Comparison of ENCODE assay signal across 8 cellular contexts in the genomic region with DNA sequence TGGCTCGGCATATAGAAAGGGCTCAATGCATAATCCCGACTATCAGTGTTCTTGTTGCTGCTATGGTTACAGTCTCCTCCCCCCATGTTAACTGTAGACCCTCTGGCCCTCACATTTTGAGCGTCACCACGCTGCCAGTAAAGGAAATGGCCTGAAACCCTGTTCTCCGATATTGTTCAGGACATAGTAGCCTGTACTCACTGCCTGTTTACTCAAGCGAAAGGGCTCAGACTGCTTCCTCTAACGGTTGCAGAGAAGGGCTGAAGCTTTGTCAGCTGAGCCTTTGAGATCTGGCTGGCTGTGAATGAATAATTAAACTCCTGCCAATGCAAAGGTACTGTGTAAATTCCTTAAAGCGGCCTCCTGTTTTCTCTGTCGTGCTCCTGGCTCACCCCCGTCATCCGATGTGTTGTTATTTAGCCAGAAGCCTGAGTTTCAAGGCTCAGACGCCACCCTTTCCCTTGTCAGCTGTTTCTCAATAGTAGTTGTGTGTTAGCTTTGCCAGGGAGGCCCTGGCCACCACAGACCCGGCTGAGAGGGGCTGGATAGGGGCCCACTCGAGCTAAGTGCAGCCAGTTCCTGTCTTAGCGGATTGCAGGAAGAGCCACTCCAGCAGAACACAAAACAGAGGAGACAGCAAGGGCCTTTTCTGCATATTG. TPM values are rescaled to one million over a fixed set of nuclear protein-coding genes. Genes with fewer than 3 reads are reported as not detected.
DNase-seq lines count a peak whose midpoint lies in the region; ATAC-seq, FAIRE-seq and TF ChIP-seq lines count a peak whose summit lies in the region.

No MANE protein-coding gene starts in this region.

- no peaks in the 10 kb centered on the region for H3K27me3 ChIP-seq in small intestine (ENCODE audit: control insufficient read depth in 2 of 2, insufficient read depth in 2 of 2, low read length in 2 of 2)

- intact Hi-C loops in activated CD8-positive, alpha-beta T cell treated with anti-CD3 and anti-CD28 coated beads for 36 hours (cut with micrococcal nuclease), result no loop called here

- CTCF ChIA-PET in activated CD8-positive, alpha-beta T cell treated with anti-CD3 and anti-CD28 coated beads for 36 hours (lab: Charles Lee), result no interaction called here

- H3K4me3 ChIP-seq in small intestine (ENCODE audit: low read depth in 1 of 2, low read length in 2 of 2), result no peak overlapping the region

- POLR2A ChIA-PET in naive thymus-derived CD8-positive, alpha-beta T cell (lab: Charles Lee), result no interaction called here
- POLR2A ChIA-PET in activated CD8-positive, alpha-beta T cell treated with anti-CD3 and anti-CD28 coated beads for 36 hours (lab: Charles Lee), result no interaction called here

- H3K27me3 Mint-ChIP-seq in naive thymus-derived CD8-positive, alpha-beta T cell, result peaks cover 0 to 16% (median 8%) of the 10 kb centered on the region in 5 donors
- H3K27me3 Mint-ChIP-seq in activated CD8-positive, alpha-beta T cell treated with anti-CD3 and anti-CD28 coated beads for 36 hours, result peaks cover 4% of the 10 kb centered on the region

- WGBS in small intestine, 3 donors, result 15 to 26% (median 18%) methylated on average over 15 of the region's 15 CpGs

- peak; percentile 5 for FAIRE-seq in islet of Langerhans (lab: Jason Lieb, UNC)
- FAIRE-seq in small intestine (lab: Jason Lieb, UNC), result no peak

- H3K36me3 Mint-ChIP-seq in naive thymus-derived CD8-positive, alpha-beta T cell, result peaks cover 0 to 2% (median 0%) of the 10 kb centered on the region in 3 donors
- H3K36me3 Mint-ChIP-seq in activated CD8-positive, alpha-beta T cell treated with anti-CD3 and anti-CD28 coated beads for 36 hours (ENCODE audit: low read depth), result no peaks in the 10 kb centered on the region

- no peak for TF ChIP-seq CTCF in activated CD8-positive, alpha-beta T cell treated with anti-CD3 and anti-CD28 coated beads for 36 hours (IDR thresholded peaks at IDR 0.05)

- peak overlapping the region in 1 of 10 donors; percentile 67 for H3K4me3 Mint-ChIP-seq in naive thymus-derived CD8-positive, alpha-beta T cell
- H3K4me3 Mint-ChIP-seq in activated CD8-positive, alpha-beta T cell treated with anti-CD3 and anti-CD28 coated beads for 36 hours, result no peak overlapping the region

- H3K36me3 ChIP-seq in small intestine (ENCODE audit: control insufficient read depth in 2 of 2, insufficient read depth in 2 of 2, low read length in 2 of 2), result no peaks in the 10 kb centered on the region

- H3K9me3 ChIP-seq in small intestine (ENCODE audit: control insufficient read depth, low read depth), result no peaks in the 10 kb centered on the region

- peaks cover 0 to 2% of the 10 kb centered on the region in 2 donors for H3K4me1 ChIP-seq in small intestine (ENCODE audit: control insufficient read depth in 2 of 2, insufficient read depth in 1 of 2, low read depth in 1 of 2, low read length in 1 of 2)

- H3K9me3 Mint-ChIP-seq in naive thymus-derived CD8-positive, alpha-beta T cell, result peaks cover 0 to 4% (median 0%) of the 10 kb centered on the region in 9 donors
- H3K9me3 Mint-ChIP-seq in activated CD8-positive, alpha-beta T cell treated with anti-CD3 and anti-CD28 coated beads for 36 hours, result peaks cover under 1% of the 10 kb centered on the region

- H3K4me1 Mint-ChIP-seq in naive thymus-derived CD8-positive, alpha-beta T cell, result peaks cover 0 to 9% (median 1%) of the 10 kb centered on the region in 4 donors
- H3K4me1 Mint-ChIP-seq in activated CD8-positive, alpha-beta T cell treated with anti-CD3 and anti-CD28 coated beads for 36 hours (ENCODE audit: low read depth), result no peaks in the 10 kb centered on the region

- H3K27ac Mint-ChIP-seq in naive thymus-derived CD8-positive, alpha-beta T cell, result no peak overlapping the region
- no peak overlapping the region for H3K27ac Mint-ChIP-seq in activated CD8-positive, alpha-beta T cell treated with anti-CD3 and anti-CD28 coated beads for 36 hours

- peak overlapping the region; percentile 16 to 81 for H3K27ac ChIP-seq in small intestine (ENCODE audit: low read depth in 1 of 2, low read length in 1 of 2)

- DNase-seq in GM03348 (ENCODE audit: low spot score) (peak; percentile 9), KG1 (lab: John Stamatoyannopoulos, UW) (peak; percentile 58), anterior cingulate cortex (lab: John Stamatoyannopoulos, UW) (peak in 54 of 58 donors; percentile 25 to 88 (median 64)), small intestine (peak; percentile 31)
- no peak for DNase-seq in naive thymus-derived CD8-positive, alpha-beta T cell
- DNase-seq in activated CD8-positive, alpha-beta T cell treated with anti-CD3 and anti-CD28 coated beads for 36 hours, result no peak

- no peak for ATAC-seq in naive thymus-derived CD8-positive, alpha-beta T cell
- no peak for ATAC-seq in activated CD8-positive, alpha-beta T cell treated with anti-CD3 and anti-CD28 coated beads for 36 hours
- no peak for ATAC-seq in SK-N-SH treated with all-trans-retinoic acid at 6 μM for 48 hours

TF ChIP-seq in SK-N-SH treated with all-trans-retinoic acid at 6 μM for 48 hours, 23 proteins besides CTCF, POLR2A, EP300 and RAD21:
- TF ChIP-seq OSR1 (CRISPR knock-in tag; IDR thresholded peaks at IDR 0.05) (no peak), ZFP30 (CRISPR knock-in tag; IDR thresholded peaks at IDR 0.05) (no peak), CSDC2 (CRISPR knock-in tag; IDR thresholded peaks at IDR 0.05) (no peak), ZFP3 (CRISPR knock-in tag; IDR thresholded peaks at IDR 0.05) (no peak), TCF4 (CRISPR knock-in tag; IDR thresholded peaks at IDR 0.05; ENCODE audit: borderline replicate concordance) (no peak)

RNA-seq across cellular contexts. Expression of gene RALGAPA2, which starts 31.2 kb away (rescaled TPM):
- 10 to 100 TPM in 2 of 3 donors, 1 to 10 TPM in 1; 7.6 to 24.7 (median 10.7) TPM for polyA plus RNA-seq in small intestine
- 10 to 100 TPM; 28.2 to 32.0 TPM for total RNA-seq in naive thymus-derived CD8-positive, alpha-beta T cell
- polyA plus RNA-seq in naive thymus-derived CD8-positive, alpha-beta T cell, result 1 to 10 TPM; 4.5 to 6.8 (median 5.8) TPM
- 10 to 100 TPM; 14.3 to 17.2 TPM for total RNA-seq in activated CD8-positive, alpha-beta T cell treated with anti-CD3 and anti-CD28 coated beads for 36 hours

Comparison
In these comparisons a context has a peak if more than half of its experiments do, and no peak if none do; other contexts are left out.
1. DNase-seq: peak in GM03348 (single experiment), KG1 (single experiment), anterior cingulate cortex (54 of 58) and small intestine (single experiment); none in naive thymus-derived CD8-positive, alpha-beta T cell (0 of 10) and activated CD8-positive, alpha-beta T cell treated with anti-CD3 and anti-CD28 coated beads for 36 hours (single experiment).